Comparison of ENCODE assay signal across 17 cellular contexts in genomic region chr3:149670742-149671492, GRCh38. TPM values are rescaled to one million over a fixed set of nuclear protein-coding genes. Genes with fewer than 3 reads are reported as not detected.
DNase-seq lines count a peak whose midpoint lies in the region; ATAC-seq and TF ChIP-seq lines count a peak whose summit lies in the region.
"Had no signal": no experiment of that assay in that cellular context is flagged by ENCODE, and none has a peak within 500 bp of the region (broad histone marks: within the 10 kb centered on the region; RNA-seq: fewer than 3 reads in every experiment).

No MANE protein-coding gene starts in this region.

- peaks cover 37% of the 10 kb centered on the region for H3K27me3 Mint-ChIP-seq in activated T-cell treated with anti-CD3 and anti-CD28 coated beads, Interleukin-2, amount 50 U/mL, for 72 hours (ENCODE audit: low read depth)
- peaks cover 5 to 21% (median 9%) of the 10 kb centered on the region in 5 donors for H3K27me3 Mint-ChIP-seq in naive thymus-derived CD8-positive, alpha-beta T cell

- no peaks in the 10 kb centered on the region for H3F3A ChIP-seq in PC-3 (ENCODE audit: low read length, unreplicated experiment)

- H4K20me1 ChIP-seq in hepatocyte (ENCODE audit: insufficient read depth, poor library complexity, severe bottlenecking) (no peaks in the 10 kb centered on the region), PC-3 (ENCODE audit: low read length) (no peaks in the 10 kb centered on the region)

- no TSS peak for BruUV-seq in PC-3 (replicated peaks; lab: Mats Ljungman, UMichigan)

- H3K4me1 ChIP-seq in NT2/D1 (ENCODE audit: insufficient read depth, insufficient read length) (peaks cover 5% of the 10 kb centered on the region), hepatocyte (ENCODE audit: insufficient read depth) (peaks cover 8% of the 10 kb centered on the region), PC-3 (ENCODE audit: insufficient read depth, low read length) (no peaks in the 10 kb centered on the region)

- no peak for DNase-seq in activated T-cell treated with anti-CD3 and anti-CD28 coated beads, Interleukin-2, amount 50 U/mL, for 72 hours
- DNase-seq in activated T-cell treated with anti-CD3 and anti-CD28 coated beads for 4 hours (no peak), NT2/D1 (ENCODE audit: low read depth, low spot score) (peak; percentile 77), hepatocyte (ENCODE audit: low spot score) (no peak), erythroblast (lab: John Stamatoyannopoulos, UW) (no peak), PC-3 (no peak)
- no peak for DNase-seq in naive thymus-derived CD8-positive, alpha-beta T cell
- DNase-seq: 8988T; activated CD8-positive, alpha-beta memory T cell treated with anti-CD3 and anti-CD28 coated beads for 24 hours; activated gamma-delta T cell treated with Interleukin-2 at 50 U/mL for 16 hours; CD4-positive, alpha-beta memory T cell; dorsolateral prefrontal cortex; NCI-H187; SW 1271 had no signal

- H3K4me1 Mint-ChIP-seq in activated T-cell treated with anti-CD3 and anti-CD28 coated beads, Interleukin-2, amount 50 U/mL, for 72 hours (ENCODE audit: low read depth): no peaks in the 10 kb centered on the region
- H3K4me1 Mint-ChIP-seq in naive thymus-derived CD8-positive, alpha-beta T cell: no peaks in the 10 kb centered on the region

- TF ChIP-seq CTCF in hepatocyte (IDR thresholded peaks at IDR 0.05; ENCODE audit: poor library complexity) (no peak), PC-3 (conservative IDR thresholded peaks at IDR 0.05; ENCODE audit: low read depth, low read length) (no peak)

- H3K27ac ChIP-seq in hepatocyte (no peak overlapping the region), PC-3 (ENCODE audit: low read length) (no peak overlapping the region)
- H3K27ac ChIP-seq: dorsolateral prefrontal cortex, VCaP had no signal

- peak overlapping the region; percentile 55 for H2AFZ ChIP-seq in hepatocyte
- H2AFZ ChIP-seq in PC-3 (ENCODE audit: low read length): no peak overlapping the region

- TF ChIP-seq POLR2A in erythroblast (IDR thresholded peaks at IDR 0.05; ENCODE audit: low read length): no peak

- POLR2A ChIA-PET in naive thymus-derived CD8-positive, alpha-beta T cell (lab: Charles Lee): no interaction called here
- POLR2A ChIA-PET in PC-3 (lab: Charles Lee; ENCODE audit: unreplicated experiment): no interaction called here

- H3K4me3 ChIP-seq in NT2/D1 (ENCODE audit: insufficient read length, low read depth) (peak overlapping the region; percentile 1), hepatocyte (no peak overlapping the region), PC-3 (ENCODE audit: low read length) (no peak overlapping the region)
- H3K4me3 ChIP-seq: dorsolateral prefrontal cortex had no signal

- H3K4me3 Mint-ChIP-seq in activated T-cell treated with anti-CD3 and anti-CD28 coated beads, Interleukin-2, amount 50 U/mL, for 72 hours: peak overlapping the region; percentile 29 to 58
- H3K4me3 Mint-ChIP-seq in naive thymus-derived CD8-positive, alpha-beta T cell: no peak overlapping the region
- H3K4me3 Mint-ChIP-seq: nephron had no signal

- H3K9me3 Mint-ChIP-seq in activated T-cell treated with anti-CD3 and anti-CD28 coated beads, Interleukin-2, amount 50 U/mL, for 72 hours: peaks cover 0 to 1% of the 10 kb centered on the region in 2 donors
- peaks cover 0 to 1% (median 0%) of the 10 kb centered on the region in 9 donors for H3K9me3 Mint-ChIP-seq in naive thymus-derived CD8-positive, alpha-beta T cell
- H3K9me3 Mint-ChIP-seq: CD4-positive, alpha-beta memory T cell; nephron had no signal

- H3K27me3 ChIP-seq in NT2/D1 (ENCODE audit: insufficient read depth, insufficient read length) (no peaks in the 10 kb centered on the region), hepatocyte (no peaks in the 10 kb centered on the region), PC-3 (ENCODE audit: low read length) (no peaks in the 10 kb centered on the region)
- H3K27me3 ChIP-seq: dorsolateral prefrontal cortex had no signal

- H3K4me2 ChIP-seq in hepatocyte: peak overlapping the region; percentile 63
- H3K4me2 ChIP-seq in PC-3 (ENCODE audit: low read length): no peak overlapping the region

- WGBS in hepatocyte (ENCODE audit: low lambda C conversion rate, missing lambda C conversion rate): 33% methylated on average over 10 of the region's 10 CpGs

- CTCF ChIA-PET in PC-3 (lab: Charles Lee): no interaction called here

- intact Hi-C loops in PC-3 (cut with micrococcal nuclease): no loop called here

- H3K9me2 ChIP-seq in hepatocyte (replicated peaks; ENCODE audit: insufficient read depth) (no peaks in the 10 kb centered on the region), PC-3 (replicated peaks; ENCODE audit: low read length) (peaks cover 3% of the 10 kb centered on the region; the same call in 1 of the 2 replicates)

- H3K36me3 ChIP-seq in NT2/D1 (ENCODE audit: insufficient read depth, insufficient read length, low read length) (no peaks in the 10 kb centered on the region), hepatocyte (replicated peaks; ENCODE audit: insufficient read depth, low read depth) (no peaks in the 10 kb centered on the region), PC-3 (ENCODE audit: low read depth, low read length) (no peaks in the 10 kb centered on the region)

- no peaks in the 10 kb centered on the region for H3K9me3 ChIP-seq in NT2/D1 (ENCODE audit: insufficient read depth, low read length)
- no peaks in the 10 kb centered on the region for H3K9me3 ChIP-seq in hepatocyte (ENCODE audit: low read depth)
- no peaks in the 10 kb centered on the region for H3K9me3 ChIP-seq in PC-3 (ENCODE audit: low read length)

- H3K9ac ChIP-seq in NT2/D1 (ENCODE audit: insufficient read length, low read depth): no peak overlapping the region
- no peak overlapping the region for H3K9ac ChIP-seq in PC-3 (ENCODE audit: low read length)

- H3K27ac Mint-ChIP-seq in activated T-cell treated with anti-CD3 and anti-CD28 coated beads, Interleukin-2, amount 50 U/mL, for 72 hours: no peak overlapping the region
- no peak overlapping the region for H3K27ac Mint-ChIP-seq in naive thymus-derived CD8-positive, alpha-beta T cell
- H3K27ac Mint-ChIP-seq: CD4-positive, alpha-beta memory T cell had no signal

- H3K36me3 Mint-ChIP-seq in activated T-cell treated with anti-CD3 and anti-CD28 coated beads, Interleukin-2, amount 50 U/mL, for 72 hours (ENCODE audit: insufficient read depth in 2 of 2): no peaks in the 10 kb centered on the region
- peaks cover 0 to 2% (median 0%) of the 10 kb centered on the region in 3 donors for H3K36me3 Mint-ChIP-seq in naive thymus-derived CD8-positive, alpha-beta T cell
- H3K36me3 Mint-ChIP-seq: CD4-positive, alpha-beta memory T cell had no signal

- peak in 1 of 2 donors; percentile 69 for ATAC-seq in activated T-cell treated with anti-CD3 and anti-CD28 coated beads, Interleukin-2, amount 50 U/mL, for 72 hours (replicated peaks in 1 of 2)
- ATAC-seq in naive thymus-derived CD8-positive, alpha-beta T cell: no peak
- no peak for ATAC-seq in HG03135 (IDR thresholded peaks at IDR 0.05; ENCODE audit: unreplicated experiment)
- no peak for ATAC-seq in PC-3

- no peaks in the 10 kb centered on the region for H3K79me2 ChIP-seq in hepatocyte
- H3K79me2 ChIP-seq in PC-3 (ENCODE audit: low read length): no peaks in the 10 kb centered on the region

RNA-seq across cellular contexts. Expression of gene WWTR1, which starts 13.1 kb away (rescaled TPM):
- under 1 TPM; 0.53 to 0.95 TPM for total RNA-seq in activated T-cell treated with anti-CD3 and anti-CD28 coated beads, Interleukin-2, amount 50 U/mL, for 72 hours
- total RNA-seq in hepatocyte (54.7 and 55.8 TPM in 2 replicates), PC-3 (2014; rRNA removed) (74.4 and 79.7 TPM in 2 replicates)
- 40.5 and 40.6 TPM in 2 replicates for polyA plus RNA-seq in hepatocyte
- total RNA-seq in naive thymus-derived CD8-positive, alpha-beta T cell: under 1 TPM; 0.57 to 0.58 TPM
- under 1 TPM; 0.06 to 0.37 (median 0.10) TPM for polyA plus RNA-seq in naive thymus-derived CD8-positive, alpha-beta T cell

Comparison
In these comparisons a context has a peak if more than half of its experiments do, and no peak if none do; other contexts are left out.
1. H3K4me3 Mint-ChIP-seq: peak in activated T-cell treated with anti-CD3 and anti-CD28 coated beads, Interleukin-2, amount 50 U/mL, for 72 hours (2 of 2); none in naive thymus-derived CD8-positive, alpha-beta T cell (0 of 10).
2. RNA of gene WWTR1, which starts 13.1 kb away (total RNA-seq): 74.4 to 79.7 TPM in PC-3 and 54.7 to 55.8 TPM in hepatocyte; 0.53 to 0.95 TPM in activated T-cell treated with anti-CD3 and anti-CD28 coated beads, Interleukin-2, amount 50 U/mL, for 72 hours and 0.57 to 0.58 TPM in naive thymus-derived CD8-positive, alpha-beta T cell; every median in the first group is over 10 times any median in the second.